18 cellular contexts compared by ENCODE assay signal in the genomic region with DNA sequence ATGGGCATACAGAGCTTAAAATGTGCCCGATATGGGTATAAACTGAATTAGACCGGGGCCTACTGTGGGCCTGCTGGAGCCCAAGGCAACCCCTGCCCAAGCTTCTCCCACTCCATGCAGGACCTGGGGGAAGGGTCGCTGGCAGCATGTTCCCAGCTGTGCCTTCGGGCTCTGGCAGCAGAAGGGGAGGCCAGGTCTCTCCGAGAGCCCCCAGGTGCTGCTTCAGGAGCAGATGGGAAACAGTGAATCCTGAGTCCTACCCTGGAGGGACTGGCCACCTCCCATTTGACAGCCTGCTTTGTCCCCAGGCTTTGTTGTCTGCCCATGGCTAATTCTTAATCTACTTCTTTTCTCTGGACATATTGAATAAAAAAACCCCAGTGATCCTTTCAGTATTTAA.
DNase-seq lines count a peak whose midpoint lies in the region; ATAC-seq and TF ChIP-seq lines count a peak whose summit lies in the region.
"Had no signal": no experiment of that assay in that cellular context is flagged by ENCODE, and none has a peak within 500 bp of the region (broad histone marks: within the 10 kb centered on the region; RNA-seq: fewer than 3 reads in every experiment).

No MANE protein-coding gene starts in this region.

- intact Hi-C loops in Caco-2 (cut with micrococcal nuclease; ENCODE audit: unreplicated experiment) = no loop called here
- intact Hi-C loops in Panc1 (cut with micrococcal nuclease; ENCODE audit: unreplicated experiment) = no loop called here
- intact Hi-C loops in spleen (cut with DNase I; ENCODE audit: low total_unique reads) = no loop called here
- intact Hi-C loops in stomach (cut with DNase I; ENCODE audit: low total_unique reads) = no loop called here

- H3K9me3 Mint-ChIP-seq in Caco-2 (ENCODE audit: unreplicated experiment) (peaks cover 7% of the 10 kb centered on the region), glutamatergic neuron (ENCODE audit: unreplicated experiment) (peaks cover 5% of the 10 kb centered on the region)
- H3K9me3 Mint-ChIP-seq: CD4-positive, alpha-beta T cell had no signal

- TF ChIP-seq POLR2A in spleen (IDR thresholded peaks at IDR 0.05) (no peak), stomach (IDR thresholded peaks at IDR 0.05) (no peak)

- TF ChIP-seq CTCF in Caco-2 (IDR thresholded peaks at IDR 0.05; ENCODE audit: insufficient read depth in 1 of 2, low read depth in 1 of 2, low read length in 1 of 2, severe bottlenecking in 1 of 2, unreplicated experiment in 1 of 2) (no peak), Panc1 (IDR thresholded peaks at IDR 0.05) (no peak), glutamatergic neuron (IDR thresholded peaks at IDR 0.05; ENCODE audit: partially characterized antibody, unreplicated experiment) (no peak), spleen (IDR thresholded peaks at IDR 0.05 in 8 of 11, conservative IDR thresholded peaks at IDR 0.05 in 3 of 11) (no peak), stomach (IDR thresholded peaks at IDR 0.05) (no peak)

- H3K4me3 ChIP-seq in Caco-2 (ENCODE audit: low read depth, low read length) (no peak overlapping the region), Panc1 (ENCODE audit: low read depth in 2 of 2, low read length in 2 of 2) (no peak overlapping the region), spleen (no peak overlapping the region), stomach (no peak overlapping the region)
- H3K4me3 ChIP-seq: GM23248 had no signal

- 0 out of 2 replicates have a peak, but pooled peaks have one; percentile 14 for ATAC-seq in Panc1

- 59 to 81% (median 69%) methylated on average over 4 to 5 of the region's 5 CpGs for WGBS in spleen, 5 donors
- 65 to 84% (median 79%) methylated on average over 2 to 5 of the region's 5 CpGs for whole genome bisulfite sequencing in stomach, 5 donors

- no peak overlapping the region for H3K27ac ChIP-seq in Panc1 (ENCODE audit: low read length)
- H3K27ac ChIP-seq in spleen = no peak overlapping the region
- no peak overlapping the region for H3K27ac ChIP-seq in stomach
- H3K27ac ChIP-seq: C4-2B, GM23248 had no signal

- H3K36me3 Mint-ChIP-seq in Caco-2 (ENCODE audit: insufficient read depth, unreplicated experiment) = no peaks in the 10 kb centered on the region
- no peaks in the 10 kb centered on the region for H3K36me3 Mint-ChIP-seq in glutamatergic neuron (ENCODE audit: unreplicated experiment)

- no peak for TF ChIP-seq EP300 in stomach (IDR thresholded peaks at IDR 0.05)

- H3K9me3 ChIP-seq in Caco-2 (no peaks in the 10 kb centered on the region), Panc1 (ENCODE audit: control insufficient read depth, insufficient read depth, low read depth, low read length) (no peaks in the 10 kb centered on the region), spleen (no peaks in the 10 kb centered on the region), stomach (no peaks in the 10 kb centered on the region)
- H3K9me3 ChIP-seq: BE2C had no signal

- DNase-seq in Caco-2 = no peak
- no peak for DNase-seq in Panc1 (ENCODE audit: low read depth, low spot score)
- peak; percentile 64 for DNase-seq in glutamatergic neuron
- peak; percentile 58 for DNase-seq in spleen
- no peak for DNase-seq in putamen (ENCODE audit: low spot score)
- no peak for DNase-seq in DMS79 (lab: John Stamatoyannopoulos, UW)
- DNase-seq in stomach = no peak
- DNase-seq: ACHN; BE2C; CD4-positive, alpha-beta T cell; DMS153; DMS79 treated with DMSO at 0.1 percent for 48 hours; EL; GM23248; H7; HFFc6; Karpas-422 had no signal

- H3K27me3 ChIP-seq in Caco-2 (replicated peaks; ENCODE audit: control insufficient read depth, insufficient read depth, low read length) (no peaks in the 10 kb centered on the region), Panc1 (ENCODE audit: control insufficient read depth, insufficient read depth, low read length) (peaks cover 12% of the 10 kb centered on the region), spleen (replicated peaks in 1 of 7) (peaks cover 0 to 45% (median 0%) of the 10 kb centered on the region in 7 donors), stomach (peaks cover 0 to 61% (median 11%) of the 10 kb centered on the region in 3 donors)
- H3K27me3 ChIP-seq: BE2C had no signal

- H3K27ac Mint-ChIP-seq in Caco-2 (ENCODE audit: unreplicated experiment) = peak overlapping the region; percentile 27
- H3K27ac Mint-ChIP-seq in glutamatergic neuron (ENCODE audit: unreplicated experiment) = peak overlapping the region; percentile 62
- H3K27ac Mint-ChIP-seq: CD4-positive, alpha-beta T cell; HFFc6 had no signal

- in situ Hi-C loops in Panc1 (cut with HindIII; ENCODE audit: low pct_unique_long_range_greater_than_20kb, low sequenced_read_pairs) = no loop called here

- H3K4me3 Mint-ChIP-seq in Caco-2 (ENCODE audit: unreplicated experiment) = no peak overlapping the region
- no peak overlapping the region for H3K4me3 Mint-ChIP-seq in glutamatergic neuron (ENCODE audit: unreplicated experiment)
- H3K4me3 Mint-ChIP-seq: CD4-positive, alpha-beta T cell; HFFc6 had no signal

- no TSS peak for BruUV-seq in Caco-2 (replicated peaks; lab: Mats Ljungman, UMichigan)
- BruUV-seq in Panc1 (replicated peaks; lab: Mats Ljungman, UMichigan) = no TSS peak

- H3K36me3 ChIP-seq in Caco-2 (ENCODE audit: control insufficient read depth, insufficient read depth, low read length) = no peaks in the 10 kb centered on the region
- no peaks in the 10 kb centered on the region for H3K36me3 ChIP-seq in Panc1 (ENCODE audit: control insufficient read depth, insufficient read depth, low read length)
- H3K36me3 ChIP-seq in spleen = no peaks in the 10 kb centered on the region
- no peaks in the 10 kb centered on the region for H3K36me3 ChIP-seq in stomach
- H3K36me3 ChIP-seq: BE2C had no signal

- H3K4me1 ChIP-seq in Caco-2 (peaks cover 23% of the 10 kb centered on the region), Panc1 (ENCODE audit: control insufficient read depth, insufficient read depth, low read length) (no peaks in the 10 kb centered on the region), spleen (no peaks in the 10 kb centered on the region), stomach (peaks cover 0 to 12% (median 3%) of the 10 kb centered on the region in 4 donors)
- H3K4me1 ChIP-seq: BE2C had no signal

- POLR2A ChIA-PET in Caco-2 (lab: Charles Lee) (no interaction called here), Panc1 (lab: Charles Lee) (no interaction called here)

- CTCF ChIA-PET in Caco-2 (lab: Charles Lee) (no interaction called here), Panc1 (lab: Charles Lee) (no interaction called here)

- H3K27me3 Mint-ChIP-seq in Caco-2 (ENCODE audit: insufficient read depth, unreplicated experiment) (peaks cover 6% of the 10 kb centered on the region), glutamatergic neuron (ENCODE audit: unreplicated experiment) (peaks cover 10% of the 10 kb centered on the region)

- H3K4me1 Mint-ChIP-seq in Caco-2 (ENCODE audit: low read depth, unreplicated experiment) = no peaks in the 10 kb centered on the region
- H3K4me1 Mint-ChIP-seq in glutamatergic neuron (ENCODE audit: low read depth, unreplicated experiment) = peaks cover 53% of the 10 kb centered on the region

Comparison
In these comparisons a context has a peak if more than half of its experiments do, and no peak if none do; other contexts are left out.
1. DNase-seq: peak in glutamatergic neuron (single experiment) and spleen (single experiment); none in Caco-2 (0 of 2), Panc1 (single experiment), putamen (single experiment), DMS79 (single experiment) and stomach (single experiment).